ENCODE assay signal across 9 cellular contexts in the genomic region with DNA sequence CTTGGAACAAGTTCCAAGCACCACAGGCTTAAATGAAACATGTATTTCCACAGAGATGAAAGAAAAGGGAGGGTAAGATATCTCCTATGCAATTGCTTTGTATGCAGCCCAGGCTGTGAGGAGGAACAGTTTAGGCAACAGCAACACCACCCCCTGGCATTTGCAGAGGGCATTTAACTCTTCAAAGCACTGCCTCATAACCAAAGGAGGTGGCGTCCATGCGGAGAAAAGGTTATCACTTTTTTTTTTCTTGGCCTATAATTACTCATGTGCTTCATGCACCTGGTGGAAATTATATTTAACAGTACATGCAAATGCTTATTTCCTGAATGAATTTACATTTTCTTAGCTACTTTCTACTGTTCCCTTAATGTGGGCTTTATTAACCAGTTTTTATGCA.
A peak's percentile ranks its signal among the peaks of the same experiment; 100 is the strongest.
DNase-seq lines count a peak whose midpoint lies in the region; ATAC-seq, FAIRE-seq and TF ChIP-seq lines count a peak whose summit lies in the region.
"Had no signal": no experiment of that assay in that cellular context is flagged by ENCODE, and none has a peak within 500 bp of the region (broad histone marks: within the 10 kb centered on the region; RNA-seq: fewer than 3 reads in every experiment).

No MANE protein-coding gene starts in this region.

- H3K36me3 Mint-ChIP-seq in brain: no peaks in the 10 kb centered on the region

- H3K4me3 ChIP-seq in GM12865 (ENCODE audit: low read depth, low read length): no peak overlapping the region
- H3K4me3 ChIP-seq in kidney (ENCODE audit: low read length in 2 of 2): no peak overlapping the region
- H3K4me3 ChIP-seq in BE2C (ENCODE audit: low read depth, low read length): no peak overlapping the region
- H3K4me3 ChIP-seq: colonic mucosa had no signal

- no peak overlapping the region for H3K9ac ChIP-seq in kidney (ENCODE audit: low read length in 2 of 2)

- peak overlapping the region in 4 of 5 experiments; percentile 16 to 70 (median 19) for H3K27ac Mint-ChIP-seq in brain

- intact Hi-C loops in kidney (cut with DNase I): no loop called here

- no peaks in the 10 kb centered on the region for H3K9me3 ChIP-seq in kidney (ENCODE audit: control insufficient read depth in 1 of 2, low read length in 2 of 2)
- no peaks in the 10 kb centered on the region for H3K9me3 ChIP-seq in BE2C
- H3K9me3 ChIP-seq: colonic mucosa had no signal

- H3K4me1 ChIP-seq in kidney (ENCODE audit: control insufficient read depth in 1 of 2, insufficient read depth in 1 of 2, low read depth in 1 of 2, low read length in 2 of 2) (no peaks in the 10 kb centered on the region), BE2C (no peaks in the 10 kb centered on the region)
- H3K4me1 ChIP-seq: colonic mucosa had no signal

- TF ChIP-seq CTCF in GM12865 (IDR thresholded peaks at IDR 0.05; ENCODE audit: insufficient read depth, low read depth, low read length, missing control alignments) (peak; percentile 21), brain (conservative IDR thresholded peaks at IDR 0.05) (no peak), kidney (IDR thresholded peaks at IDR 0.05; ENCODE audit: borderline replicate concordance, extremely low read depth, insufficient read depth) (no peak), D721Med (IDR thresholded peaks at IDR 0.05; ENCODE audit: insufficient read depth, missing control alignments) (no peak), BE2C (IDR thresholded peaks at IDR 0.05; ENCODE audit: low read depth, low read length) (no peak)

- no peak overlapping the region for H3K27ac ChIP-seq in kidney (ENCODE audit: low read depth in 2 of 2, low read length in 2 of 2)
- H3K27ac ChIP-seq: colonic mucosa had no signal

- H3K4me3 Mint-ChIP-seq in brain: no peak overlapping the region

- DNase-seq in GM12865 (ENCODE audit: low read depth): peak; percentile 81
- DNase-seq in NCI-H446 treated with DMSO at 0.1 percent for 48 hours (lab: John Stamatoyannopoulos, UW): no peak
- no peak for DNase-seq in kidney
- DNase-seq in D721Med (ENCODE audit: insufficient read length, low spot score): no peak
- no peak for DNase-seq in BE2C
- DNase-seq: colonic mucosa had no signal

- peaks cover 2% of the 10 kb centered on the region for H3K27me3 Mint-ChIP-seq in brain

- no peaks in the 10 kb centered on the region for H3K27me3 ChIP-seq in BE2C
- H3K27me3 ChIP-seq: colonic mucosa had no signal

- H3K36me3 ChIP-seq in kidney (ENCODE audit: control insufficient read depth in 1 of 2, insufficient read depth in 2 of 2, low read length in 2 of 2) (no peaks in the 10 kb centered on the region), BE2C (no peaks in the 10 kb centered on the region)
- H3K36me3 ChIP-seq: colonic mucosa had no signal

- peaks cover 0 to 5% (median 2%) of the 10 kb centered on the region in 5 experiments for H3K9me3 Mint-ChIP-seq in brain

- ATAC-seq in GM19467 (IDR thresholded peaks at IDR 0.05; ENCODE audit: unreplicated experiment): peak; percentile 82
- peak; percentile 66 for ATAC-seq in HG03103 (IDR thresholded peaks at IDR 0.05; ENCODE audit: low read depth, unreplicated experiment)

- H3K4me1 Mint-ChIP-seq in brain: peaks cover 19% of the 10 kb centered on the region

- FAIRE-seq in kidney (lab: Jason Lieb, UNC) (no peak), D721Med (lab: Jason Lieb, UNC) (no peak)
